In genomic region chr6:72913797-72914196, GRCh38 we compare ENCODE assay signal across 23 cellular contexts.
"Had no signal": no experiment of that assay in that cellular context is flagged by ENCODE, and none has a peak within 500 bp of the region (broad histone marks: within the 10 kb centered on the region; RNA-seq: fewer than 3 reads in every experiment).

No MANE protein-coding gene starts in this region.

- H3K4me3 ChIP-seq: cardiac muscle cell, pancreas, right lobe of liver, skin epidermis, testis, upper lobe of left lung had no signal

- ATAC-seq: activated CD8-positive, alpha-beta memory T cell treated with anti-CD3 and anti-CD28 coated beads, Interleukin-2, amount 10 ng/mL, durations not matched to agents 7 days and 5 days; activated CD8-positive, alpha-beta T cell treated with anti-CD3 and anti-CD28 coated beads for 36 hours; left cardiac atrium; pancreas; right lobe of liver; stimulated activated memory B cell treated with anti-CD40 and anti-IgM and Interleukin-4, amounts not matched to agents 10 μg/mL and 1 μg/mL and 100 μg/mL, for 72 hours had no signal

- H3K27ac ChIP-seq: cardiac muscle cell, pancreas, right lobe of liver, skin epidermis, testis, upper lobe of left lung, VCaP had no signal

- H3K4me1 Mint-ChIP-seq: activated CD4-positive, alpha-beta T cell treated with anti-CD3 and anti-CD28 coated beads, Interleukin-2, amount 10 ng/mL, durations not matched to agents 7 days and 5 days; activated CD8-positive, alpha-beta memory T cell treated with anti-CD3 and anti-CD28 coated beads, Interleukin-2, amount 10 ng/mL, durations not matched to agents 7 days and 5 days; activated naive CD4-positive, alpha-beta T cell treated with anti-CD3 and anti-CD28 coated beads, Interleukin-2, amount 10 ng/mL, durations not matched to agents 7 days and 5 days; nephron had no signal

- H3K4me3 Mint-ChIP-seq: activated CD4-positive, alpha-beta T cell treated with anti-CD3 and anti-CD28 coated beads, Interleukin-2, amount 10 ng/mL, durations not matched to agents 7 days and 5 days; activated CD8-positive, alpha-beta memory T cell treated with anti-CD3 and anti-CD28 coated beads, Interleukin-2, amount 10 ng/mL, durations not matched to agents 7 days and 5 days; activated CD8-positive, alpha-beta T cell treated with anti-CD3 and anti-CD28 coated beads for 36 hours; activated naive CD4-positive, alpha-beta T cell treated with anti-CD3 and anti-CD28 coated beads, Interleukin-2, amount 10 ng/mL, durations not matched to agents 7 days and 5 days; memory B cell; nephron; stimulated activated memory B cell treated with anti-CD40 and anti-IgM and Interleukin-4, amounts not matched to agents 10 μg/mL and 1 μg/mL and 100 μg/mL, for 72 hours; T-helper 1 cell treated with Interleukin-12 subunit alpha and Interleukin-12 subunit beta and Interleukin-4 antibody, amounts not matched to agents 30 μg/mL and 1 μg/mL, for 36 hours had no signal

- H3K36me3 Mint-ChIP-seq: activated CD8-positive, alpha-beta memory T cell treated with anti-CD3 and anti-CD28 coated beads, Interleukin-2, amount 10 ng/mL, durations not matched to agents 7 days and 5 days; activated naive CD4-positive, alpha-beta T cell treated with anti-CD3 and anti-CD28 coated beads, Interleukin-2, amount 10 ng/mL, durations not matched to agents 7 days and 5 days; memory B cell; stimulated activated memory B cell treated with anti-CD40 and anti-IgM and Interleukin-4, amounts not matched to agents 10 μg/mL and 1 μg/mL and 100 μg/mL, for 72 hours had no signal

- H3K4me1 ChIP-seq: pancreas, right lobe of liver, testis, upper lobe of left lung had no signal

- H3K27me3 Mint-ChIP-seq: activated CD4-positive, alpha-beta T cell treated with anti-CD3 and anti-CD28 coated beads, Interleukin-2, amount 10 ng/mL, durations not matched to agents 7 days and 5 days; activated CD8-positive, alpha-beta memory T cell treated with anti-CD3 and anti-CD28 coated beads, Interleukin-2, amount 10 ng/mL, durations not matched to agents 7 days and 5 days; activated CD8-positive, alpha-beta T cell treated with anti-CD3 and anti-CD28 coated beads for 36 hours; activated naive CD4-positive, alpha-beta T cell treated with anti-CD3 and anti-CD28 coated beads, Interleukin-2, amount 10 ng/mL, durations not matched to agents 7 days and 5 days; memory B cell; stimulated activated memory B cell treated with anti-CD40 and anti-IgM and Interleukin-4, amounts not matched to agents 10 μg/mL and 1 μg/mL and 100 μg/mL, for 72 hours had no signal

- DNase-seq: activated CD4-positive, alpha-beta T cell treated with anti-CD3 and anti-CD28 coated beads, Interleukin-2, amount 10 ng/mL, durations not matched to agents 7 days and 5 days; activated CD4-positive, CD25-positive, alpha-beta regulatory T cell treated with anti-CD3 and anti-CD28 coated beads, Interleukin-2, amount 50 U/mL, for 72 hours; activated CD8-positive, alpha-beta memory T cell treated with anti-CD3 and anti-CD28 coated beads, Interleukin-2, amount 10 ng/mL, durations not matched to agents 7 days and 5 days; activated CD8-positive, alpha-beta T cell treated with anti-CD3 and anti-CD28 coated beads for 36 hours; activated effector memory CD4-positive, alpha-beta T cell treated with anti-CD3 and anti-CD28 coated beads, Interleukin-2, amount 50 U/mL, for 16 hours; activated naive CD4-positive, alpha-beta T cell treated with anti-CD3 and anti-CD28 coated beads, Interleukin-2, amount 10 ng/mL, durations not matched to agents 7 days and 5 days; activated T-cell treated with anti-CD3 and anti-CD28 coated beads for 4 hours; amygdala; cortex of kidney; glutamatergic neuron; hippocampal formation; left cardiac atrium; pancreas; right lobe of liver; testis; upper lobe of left lung had no signal

- H3K36me3 ChIP-seq: cardiac muscle cell, pancreas, right lobe of liver, upper lobe of left lung had no signal

- H3K27ac Mint-ChIP-seq: activated CD4-positive, alpha-beta T cell treated with anti-CD3 and anti-CD28 coated beads, Interleukin-2, amount 10 ng/mL, durations not matched to agents 7 days and 5 days; activated CD8-positive, alpha-beta memory T cell treated with anti-CD3 and anti-CD28 coated beads, Interleukin-2, amount 10 ng/mL, durations not matched to agents 7 days and 5 days; activated CD8-positive, alpha-beta T cell treated with anti-CD3 and anti-CD28 coated beads for 36 hours; activated naive CD4-positive, alpha-beta T cell treated with anti-CD3 and anti-CD28 coated beads, Interleukin-2, amount 10 ng/mL, durations not matched to agents 7 days and 5 days; memory B cell; nephron; stimulated activated memory B cell treated with anti-CD40 and anti-IgM and Interleukin-4, amounts not matched to agents 10 μg/mL and 1 μg/mL and 100 μg/mL, for 72 hours; T-helper 1 cell treated with Interleukin-12 subunit alpha and Interleukin-12 subunit beta and Interleukin-4 antibody, amounts not matched to agents 30 μg/mL and 1 μg/mL, for 36 hours had no signal

- H3K27me3 ChIP-seq: cardiac muscle cell, pancreas, right lobe of liver, testis, upper lobe of left lung had no signal

- H3K9me3 ChIP-seq: pancreas, right lobe of liver, testis, upper lobe of left lung had no signal
